In the genomic region with DNA sequence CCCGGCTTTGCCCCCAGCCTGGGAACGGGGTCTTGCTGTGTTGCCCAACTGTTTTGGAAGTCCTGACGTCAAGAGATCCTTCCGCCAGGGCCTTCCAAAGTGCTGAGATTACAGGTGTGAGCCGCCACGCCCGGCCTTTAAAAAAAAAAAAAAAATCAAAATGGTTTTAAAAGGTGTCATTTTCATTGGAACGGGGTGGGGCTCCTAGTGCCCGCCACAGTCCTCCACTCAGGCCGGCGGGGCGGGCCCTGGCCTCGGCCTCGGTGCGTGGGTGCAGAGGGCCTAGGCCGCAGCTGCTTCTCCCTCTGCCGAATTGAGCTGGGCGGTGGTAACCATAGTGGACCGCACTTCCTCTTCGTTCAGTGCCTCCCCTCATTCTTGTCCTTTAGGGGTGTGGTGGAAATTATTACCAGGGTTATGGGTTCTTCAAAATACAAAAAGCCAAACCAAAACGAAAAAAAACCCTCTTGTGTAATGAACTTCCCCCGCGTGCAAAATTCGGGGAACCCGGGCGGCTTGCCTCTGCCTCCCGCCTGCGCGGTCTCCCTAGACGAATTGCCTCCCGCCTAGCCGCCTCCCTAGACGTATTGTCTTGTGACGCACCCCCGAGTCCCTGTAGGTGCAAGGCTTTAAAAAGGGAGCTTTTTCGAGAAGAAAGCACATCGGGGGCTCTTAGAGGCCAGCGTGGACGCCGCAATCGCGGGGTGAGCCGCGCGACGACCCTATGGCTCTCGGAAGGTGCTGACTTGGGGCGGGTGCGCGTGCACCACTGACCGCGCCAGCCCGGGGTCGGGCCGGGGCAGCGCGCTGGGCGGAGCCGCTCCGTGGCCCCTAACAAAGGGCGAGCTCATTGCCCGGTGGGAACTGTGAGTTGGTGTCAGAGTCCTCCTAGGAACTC, we compare ENCODE assay signal across 8 cellular contexts. TPM values are rescaled to one million over a fixed set of nuclear protein-coding genes. Genes with fewer than 3 reads are reported as not detected.
DNase-seq lines count a peak whose midpoint lies in the region; ATAC-seq and TF ChIP-seq lines count a peak whose summit lies in the region.

No MANE protein-coding gene starts in this region.

- peaks cover 25% of the 10 kb centered on the region for H3K4me1 Mint-ChIP-seq in activated CD4-positive, alpha-beta T cell treated with anti-CD3 and anti-CD28 coated beads, Interleukin-2, amount 10 ng/mL, durations not matched to agents 24 days and 14 days
- H3K4me1 Mint-ChIP-seq in progenitor cell of endocrine pancreas (ENCODE audit: low read depth): peaks cover 4% of the 10 kb centered on the region

- no peak for TF ChIP-seq CTCF in progenitor cell of endocrine pancreas (IDR thresholded peaks at IDR 0.05; ENCODE audit: unreplicated experiment)

- TF ChIP-seq POLR2A in erythroblast (IDR thresholded peaks at IDR 0.05; ENCODE audit: low read length): peak; percentile 43

- peaks cover 3% of the 10 kb centered on the region for H3K36me3 Mint-ChIP-seq in activated CD4-positive, alpha-beta T cell treated with anti-CD3 and anti-CD28 coated beads, Interleukin-2, amount 10 ng/mL, durations not matched to agents 24 days and 14 days (ENCODE audit: low read depth)
- peaks cover 6% of the 10 kb centered on the region for H3K36me3 Mint-ChIP-seq in progenitor cell of endocrine pancreas (ENCODE audit: insufficient read depth)

- H3K4me3 ChIP-seq in aorta (ENCODE audit: low read length in 2 of 2): no peak overlapping the region

- H3K27ac Mint-ChIP-seq in activated CD4-positive, alpha-beta T cell treated with anti-CD3 and anti-CD28 coated beads, Interleukin-2, amount 10 ng/mL, durations not matched to agents 24 days and 14 days: peak overlapping the region; percentile 99
- peak overlapping the region; percentile 74 for H3K27ac Mint-ChIP-seq in progenitor cell of endocrine pancreas

- peak overlapping the region; percentile 95 for H3K4me3 Mint-ChIP-seq in activated CD4-positive, alpha-beta T cell treated with anti-CD3 and anti-CD28 coated beads, Interleukin-2, amount 10 ng/mL, durations not matched to agents 24 days and 14 days
- peak overlapping the region; percentile 84 for H3K4me3 Mint-ChIP-seq in progenitor cell of endocrine pancreas (ENCODE audit: low read depth)

- intact Hi-C loops in activated CD4-positive, alpha-beta T cell treated with anti-CD3 and anti-CD28 coated beads, Interleukin-2, amount 10 ng/mL, durations not matched to agents 24 days and 14 days (cut with micrococcal nuclease): no loop called here
- intact Hi-C loops in aorta (cut with DNase I): no loop called here

- WGBS in aorta, 2 donors: 57 to 59% methylated on average over 62 of the region's 62 CpGs

- no peaks in the 10 kb centered on the region for H3K9me3 Mint-ChIP-seq in activated CD4-positive, alpha-beta T cell treated with anti-CD3 and anti-CD28 coated beads, Interleukin-2, amount 10 ng/mL, durations not matched to agents 24 days and 14 days
- H3K9me3 Mint-ChIP-seq in progenitor cell of endocrine pancreas (ENCODE audit: low read depth): peaks cover under 1% of the 10 kb centered on the region

- no peak overlapping the region for H3K27ac ChIP-seq in aorta (ENCODE audit: low read depth in 1 of 2, low read length in 2 of 2)

- in situ Hi-C loops in ACHN (cut with HindIII; ENCODE audit: low pct_ligation_motif_present, low pct_unique_long_range_greater_than_20kb, low sequenced_read_pairs): no loop called here

- H3K9me3 ChIP-seq in aorta (ENCODE audit: control insufficient read depth, low read length): no peaks in the 10 kb centered on the region

- no peaks in the 10 kb centered on the region for H3K36me3 ChIP-seq in aorta (ENCODE audit: control insufficient read depth in 1 of 2, insufficient read depth in 2 of 2, low read length in 1 of 2)

- no peaks in the 10 kb centered on the region for H3K27me3 ChIP-seq in aorta (ENCODE audit: control insufficient read depth in 1 of 2, insufficient read depth in 2 of 2, low read length in 1 of 2)

- peak; percentile 82 for DNase-seq in activated CD4-positive, alpha-beta T cell treated with anti-CD3 and anti-CD28 coated beads, Interleukin-2, amount 10 ng/mL, durations not matched to agents 24 days and 14 days
- DNase-seq in erythroblast (lab: John Stamatoyannopoulos, UW): peak; percentile 69
- no peak for DNase-seq in progenitor cell of endocrine pancreas (ENCODE audit: low spot score, unreplicated experiment)
- peak; percentile 70 to 82 for DNase-seq in aorta
- DNase-seq in ACHN: no peak

- H3K27me3 Mint-ChIP-seq in activated CD4-positive, alpha-beta T cell treated with anti-CD3 and anti-CD28 coated beads, Interleukin-2, amount 10 ng/mL, durations not matched to agents 24 days and 14 days: peaks cover 2% of the 10 kb centered on the region
- H3K27me3 Mint-ChIP-seq in progenitor cell of endocrine pancreas: no peaks in the 10 kb centered on the region

- no peaks in the 10 kb centered on the region for H3K4me1 ChIP-seq in aorta (ENCODE audit: control insufficient read depth in 1 of 2, insufficient read depth in 2 of 2, low read length in 2 of 2)

- peak; percentile 19 for ATAC-seq in HG03439 (IDR thresholded peaks at IDR 0.05; ENCODE audit: unreplicated experiment)
- no peak for ATAC-seq in aorta (ENCODE audit: low FRiP score)
- no peak for ATAC-seq in HG02610 (IDR thresholded peaks at IDR 0.05; ENCODE audit: unreplicated experiment)
- no peak for ATAC-seq in GM18519 (IDR thresholded peaks at IDR 0.05; ENCODE audit: low FRiP score, unreplicated experiment)

RNA-seq across cellular contexts. Expression of a gene that starts 10.5 kb away (rescaled TPM):
- total RNA-seq in activated CD4-positive, alpha-beta T cell treated with anti-CD3 and anti-CD28 coated beads, Interleukin-2, amount 10 ng/mL, durations not matched to agents 24 days and 14 days: 89.1 and 94.1 TPM in 2 replicates
- total RNA-seq in progenitor cell of endocrine pancreas: 55.8 and 58.0 TPM in 2 replicates
- 100 to 1,000 TPM in 1 of 2 donors, 10 to 100 TPM in 1; 76.9 to 102 TPM for total RNA-seq in aorta
- 10 to 100 TPM; 19.8 to 26.4 TPM for polyA plus RNA-seq in aorta

RNA-seq across cellular contexts. Expression of a gene that starts 29.6 kb away (rescaled TPM):
- 1.5 TPM in 2 replicates for total RNA-seq in activated CD4-positive, alpha-beta T cell treated with anti-CD3 and anti-CD28 coated beads, Interleukin-2, amount 10 ng/mL, durations not matched to agents 24 days and 14 days
- total RNA-seq in progenitor cell of endocrine pancreas (2.4 and 3.5 TPM in 2 replicates), aorta (1 to 10 TPM; 1.2 to 1.3 TPM)
- polyA plus RNA-seq in aorta: 1 to 10 TPM; 1.3 to 4.6 TPM

Comparison
In these comparisons a context has a peak if more than half of its experiments do, and no peak if none do; other contexts are left out.
1. DNase-seq: peak in activated CD4-positive, alpha-beta T cell treated with anti-CD3 and anti-CD28 coated beads, Interleukin-2, amount 10 ng/mL, durations not matched to agents 24 days and 14 days (single experiment), erythroblast (2 of 2) and aorta (2 of 2); none in progenitor cell of endocrine pancreas (single experiment) and ACHN (single experiment).